Comparison of ENCODE assay signal across 16 cellular contexts in genomic region chr7:4240813-4241612, GRCh38.
A peak's percentile ranks its signal among the peaks of the same experiment; 100 is the strongest.
DNase-seq lines count a peak whose midpoint lies in the region; ATAC-seq and TF ChIP-seq lines count a peak whose summit lies in the region.
"Had no signal": no experiment of that assay in that cellular context is flagged by ENCODE, and none has a peak within 500 bp of the region (broad histone marks: within the 10 kb centered on the region; RNA-seq: fewer than 3 reads in every experiment).

No MANE protein-coding gene starts in this region.

- WGBS in HUES64, result 90% methylated on average over 16 of the region's 18 CpGs
- WGBS in upper lobe of left lung, 2 donors, result 69 to 76% methylated on average over 18 of the region's 18 CpGs

- intact Hi-C loops in activated CD8-positive, alpha-beta T cell treated with anti-CD3 and anti-CD28 coated beads for 36 hours (cut with micrococcal nuclease), result no loop called here
- intact Hi-C loops in CD4-positive, alpha-beta T cell (cut with DNase I, micrococcal nuclease), result no loop called here
- intact Hi-C loops in posterior vena cava (cut with DNase I), result no loop called here

- H3K9me3 Mint-ChIP-seq in activated CD8-positive, alpha-beta T cell treated with anti-CD3 and anti-CD28 coated beads for 36 hours, result no peaks in the 10 kb centered on the region
- peaks cover 16% of the 10 kb centered on the region for H3K9me3 Mint-ChIP-seq in activated CD8-positive, alpha-beta T cell treated with anti-CD3 and anti-CD28 coated beads, Interleukin-2, amount 10 ng/mL, durations not matched to agents 7 days and 5 days (ENCODE audit: insufficient read depth)
- no peaks in the 10 kb centered on the region for H3K9me3 Mint-ChIP-seq in CD4-positive, alpha-beta T cell
- H3K9me3 Mint-ChIP-seq: CD8-positive, alpha-beta T cell had no signal

- H3K36me3 ChIP-seq in HUES64 (ENCODE audit: insufficient read depth, low read length), result no peaks in the 10 kb centered on the region
- H3K36me3 ChIP-seq in upper lobe of left lung, result no peaks in the 10 kb centered on the region
- H3K36me3 ChIP-seq: BLaER1, HAP-1 had no signal

- CTCF ChIA-PET in activated CD8-positive, alpha-beta T cell treated with anti-CD3 and anti-CD28 coated beads for 36 hours (lab: Charles Lee), result no interaction called here
- CTCF ChIA-PET in activated CD8-positive, alpha-beta T cell treated with anti-CD3 and anti-CD28 coated beads, Interleukin-2, amount 10 ng/mL, durations not matched to agents 7 days and 5 days (lab: Charles Lee), result no interaction called here
- CTCF ChIA-PET in CD4-positive, alpha-beta T cell (lab: Charles Lee), result no interaction called here

- no peak overlapping the region for H3K27ac Mint-ChIP-seq in activated CD8-positive, alpha-beta T cell treated with anti-CD3 and anti-CD28 coated beads for 36 hours
- H3K27ac Mint-ChIP-seq in activated CD8-positive, alpha-beta T cell treated with anti-CD3 and anti-CD28 coated beads, Interleukin-2, amount 10 ng/mL, durations not matched to agents 7 days and 5 days, result no peak overlapping the region
- no peak overlapping the region for H3K27ac Mint-ChIP-seq in CD4-positive, alpha-beta T cell
- H3K27ac Mint-ChIP-seq: CD8-positive, alpha-beta T cell; IgD-negative memory B cell had no signal

- no peak overlapping the region for H3K4me3 Mint-ChIP-seq in activated CD8-positive, alpha-beta T cell treated with anti-CD3 and anti-CD28 coated beads for 36 hours
- H3K4me3 Mint-ChIP-seq in activated CD8-positive, alpha-beta T cell treated with anti-CD3 and anti-CD28 coated beads, Interleukin-2, amount 10 ng/mL, durations not matched to agents 7 days and 5 days, result no peak overlapping the region
- no peak overlapping the region for H3K4me3 Mint-ChIP-seq in CD4-positive, alpha-beta T cell
- H3K4me3 Mint-ChIP-seq: CD14-positive monocyte; CD8-positive, alpha-beta T cell; IgD-negative memory B cell had no signal

- POLR2A ChIA-PET in activated CD8-positive, alpha-beta T cell treated with anti-CD3 and anti-CD28 coated beads for 36 hours (lab: Charles Lee), result no interaction called here
- POLR2A ChIA-PET in activated CD8-positive, alpha-beta T cell treated with anti-CD3 and anti-CD28 coated beads, Interleukin-2, amount 10 ng/mL, durations not matched to agents 7 days and 5 days (lab: Charles Lee), result no interaction called here
- POLR2A ChIA-PET in CD4-positive, alpha-beta T cell (lab: Charles Lee), result no interaction called here

- TF ChIP-seq POLR2A in upper lobe of left lung (IDR thresholded peaks at IDR 0.05), result no peak

- H3K4me1 ChIP-seq in HUES64 (ENCODE audit: insufficient read depth, low read length), result peaks cover 15% of the 10 kb centered on the region
- H3K4me1 ChIP-seq in upper lobe of left lung, result no peaks in the 10 kb centered on the region
- H3K4me1 ChIP-seq: BLaER1, HAP-1 had no signal

- no peak overlapping the region for H3K4me3 ChIP-seq in HUES64 (ENCODE audit: low read length)
- no peak overlapping the region for H3K4me3 ChIP-seq in upper lobe of left lung
- H3K4me3 ChIP-seq: BLaER1, HAP-1 had no signal

- no peak overlapping the region for H3K27ac ChIP-seq in CD4-positive, alpha-beta T cell (ENCODE audit: low read depth, low read length)
- H3K27ac ChIP-seq in HUES64 (ENCODE audit: low read depth, low read length) (peak overlapping the region; percentile 36; the same call in 1 of the 2 replicates), upper lobe of left lung (no peak overlapping the region)
- H3K27ac ChIP-seq: BLaER1, HL-60 had no signal

- peaks cover 3% of the 10 kb centered on the region for H3K36me3 Mint-ChIP-seq in activated CD8-positive, alpha-beta T cell treated with anti-CD3 and anti-CD28 coated beads for 36 hours (ENCODE audit: low read depth)
- H3K36me3 Mint-ChIP-seq in activated CD8-positive, alpha-beta T cell treated with anti-CD3 and anti-CD28 coated beads, Interleukin-2, amount 10 ng/mL, durations not matched to agents 7 days and 5 days (ENCODE audit: low read depth), result peaks cover 1% of the 10 kb centered on the region
- no peaks in the 10 kb centered on the region for H3K36me3 Mint-ChIP-seq in CD4-positive, alpha-beta T cell (ENCODE audit: low read depth)
- H3K36me3 Mint-ChIP-seq: CD14-positive monocyte; CD8-positive, alpha-beta T cell; IgD-negative memory B cell had no signal

- no peaks in the 10 kb centered on the region for H3K27me3 Mint-ChIP-seq in activated CD8-positive, alpha-beta T cell treated with anti-CD3 and anti-CD28 coated beads for 36 hours
- no peaks in the 10 kb centered on the region for H3K27me3 Mint-ChIP-seq in activated CD8-positive, alpha-beta T cell treated with anti-CD3 and anti-CD28 coated beads, Interleukin-2, amount 10 ng/mL, durations not matched to agents 7 days and 5 days (ENCODE audit: low read depth)
- no peaks in the 10 kb centered on the region for H3K27me3 Mint-ChIP-seq in CD4-positive, alpha-beta T cell
- H3K27me3 Mint-ChIP-seq: IgD-negative memory B cell had no signal

- ATAC-seq in activated CD8-positive, alpha-beta T cell treated with anti-CD3 and anti-CD28 coated beads for 36 hours, result no peak
- no peak for ATAC-seq in activated CD8-positive, alpha-beta T cell treated with anti-CD3 and anti-CD28 coated beads, Interleukin-2, amount 10 ng/mL, durations not matched to agents 7 days and 5 days
- ATAC-seq in CD4-positive, alpha-beta T cell (ENCODE audit: poor library complexity), result peak; percentile 29
- ATAC-seq in upper lobe of left lung (ENCODE audit: low FRiP score in 2 of 2), result no peak
- ATAC-seq: CD8-positive, alpha-beta T cell had no signal

- TF ChIP-seq EP300 in upper lobe of left lung (IDR thresholded peaks at IDR 0.05), result no peak

- no peak for TF ChIP-seq CTCF in activated CD8-positive, alpha-beta T cell treated with anti-CD3 and anti-CD28 coated beads for 36 hours (IDR thresholded peaks at IDR 0.05)
- no peak for TF ChIP-seq CTCF in CD4-positive, alpha-beta T cell (IDR thresholded peaks at IDR 0.05)
- no peak for TF ChIP-seq CTCF in upper lobe of left lung (IDR thresholded peaks at IDR 0.05)

- DNase-seq in activated CD8-positive, alpha-beta T cell treated with anti-CD3 and anti-CD28 coated beads for 36 hours, result peak; percentile 18
- DNase-seq in activated CD8-positive, alpha-beta T cell treated with anti-CD3 and anti-CD28 coated beads, Interleukin-2, amount 10 ng/mL, durations not matched to agents 7 days and 5 days, result no peak
- DNase-seq in CD4-positive, alpha-beta T cell, result no peak
- DNase-seq in posterior vena cava (ENCODE audit: low spot score) (peak; percentile 10), upper lobe of left lung (no peak), UCSD-AML1 (lab: John Stamatoyannopoulos, UW; ENCODE audit: unreplicated experiment) (no peak)
- DNase-seq in stimulated activated CD4-positive, alpha-beta T cell treated with anti-CD3 and anti-CD28 coated beads, Interleukin-12 subunit alpha, Interleukin-12 subunit beta, amount 100 ng/mL, for 4 hours, result no peak
- DNase-seq: CD8-positive, alpha-beta T cell; GF-D8; KBM-7 had no signal

- H3K4me1 Mint-ChIP-seq in activated CD8-positive, alpha-beta T cell treated with anti-CD3 and anti-CD28 coated beads for 36 hours (ENCODE audit: low read depth), result peaks cover 12% of the 10 kb centered on the region
- H3K4me1 Mint-ChIP-seq in activated CD8-positive, alpha-beta T cell treated with anti-CD3 and anti-CD28 coated beads, Interleukin-2, amount 10 ng/mL, durations not matched to agents 7 days and 5 days (ENCODE audit: low read depth), result peaks cover 8% of the 10 kb centered on the region
- H3K4me1 Mint-ChIP-seq in CD4-positive, alpha-beta T cell (ENCODE audit: low read depth), result peaks cover 15% of the 10 kb centered on the region
- H3K4me1 Mint-ChIP-seq: CD14-positive monocyte had no signal

- no peaks in the 10 kb centered on the region for H3K27me3 ChIP-seq in CD4-positive, alpha-beta T cell (ENCODE audit: control insufficient read depth, insufficient read depth, low read length)
- H3K27me3 ChIP-seq in HUES64 (ENCODE audit: insufficient read depth, low read length) (no peaks in the 10 kb centered on the region), upper lobe of left lung (no peaks in the 10 kb centered on the region)
- H3K27me3 ChIP-seq: BLaER1 had no signal

- no peaks in the 10 kb centered on the region for H3K9me3 ChIP-seq in CD4-positive, alpha-beta T cell (ENCODE audit: control insufficient read depth, low read length)
- peaks cover 2% of the 10 kb centered on the region; the same call in 1 of the 2 replicates for H3K9me3 ChIP-seq in HUES64 (ENCODE audit: insufficient read depth, low read depth, low read length)
- H3K9me3 ChIP-seq in upper lobe of left lung, result no peaks in the 10 kb centered on the region
- H3K9me3 ChIP-seq: BLaER1, HAP-1 had no signal

- H3K9ac ChIP-seq in HUES64 (ENCODE audit: low read depth, low read length), result no peak overlapping the region
- H3K9ac ChIP-seq: BLaER1 had no signal

Comparison
In these comparisons a context has a peak if more than half of its experiments do, and no peak if none do; other contexts are left out.
1. DNase-seq: peak in activated CD8-positive, alpha-beta T cell treated with anti-CD3 and anti-CD28 coated beads for 36 hours (single experiment) and posterior vena cava (single experiment); none in activated CD8-positive, alpha-beta T cell treated with anti-CD3 and anti-CD28 coated beads, Interleukin-2, amount 10 ng/mL, durations not matched to agents 7 days and 5 days (single experiment), CD4-positive, alpha-beta T cell (0 of 10), upper lobe of left lung (0 of 2), stimulated activated CD4-positive, alpha-beta T cell treated with anti-CD3 and anti-CD28 coated beads, Interleukin-12 subunit alpha, Interleukin-12 subunit beta, amount 100 ng/mL, for 4 hours (single experiment) and UCSD-AML1 (single experiment).